In the genomic region with DNA sequence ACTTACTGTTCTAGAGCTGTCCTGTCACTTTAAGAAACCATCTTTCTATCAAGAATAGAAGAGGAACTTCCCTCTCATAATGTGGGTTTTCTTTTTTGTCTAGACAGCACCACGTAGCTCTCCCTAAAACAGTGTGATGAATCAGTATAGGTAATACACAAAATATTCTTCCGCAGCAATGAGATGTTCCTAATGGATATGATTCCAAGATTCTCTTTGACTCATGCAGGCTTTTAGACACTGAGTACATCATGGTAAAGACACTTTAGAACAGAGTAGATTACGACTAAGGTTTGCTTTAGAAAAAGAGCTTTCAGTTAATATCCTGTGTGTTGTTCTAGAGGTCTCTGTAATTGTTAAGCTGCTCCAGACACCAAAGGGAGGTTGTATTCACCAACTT, we compare ENCODE assay signal across 22 cellular contexts.
DNase-seq lines count a peak whose midpoint lies in the region; ATAC-seq, FAIRE-seq and TF ChIP-seq lines count a peak whose summit lies in the region.
"Had no signal": no experiment of that assay in that cellular context is flagged by ENCODE, and none has a peak within 500 bp of the region (broad histone marks: within the 10 kb centered on the region; RNA-seq: fewer than 3 reads in every experiment).

No MANE protein-coding gene starts in this region.

- H3K4me1 ChIP-seq in mammary epithelial cell (ENCODE audit: insufficient read depth, low read length): no peaks in the 10 kb centered on the region
- no peaks in the 10 kb centered on the region for H3K4me1 ChIP-seq in breast epithelium
- H3K4me1 ChIP-seq in keratinocyte (ENCODE audit: control insufficient read depth, extremely low read depth, insufficient read depth, low read length): peaks cover 5% of the 10 kb centered on the region
- H3K4me1 ChIP-seq in SJCRH30: no peaks in the 10 kb centered on the region
- H3K4me1 ChIP-seq: colonic mucosa had no signal

- H3K4me3 Mint-ChIP-seq in activated T-cell treated with anti-CD3 and anti-CD28 coated beads, Interleukin-2, amount 50 U/mL, for 4 hours: no peak overlapping the region
- H3K4me3 Mint-ChIP-seq: CD14-positive monocyte; natural killer cell; T-helper 2 cell treated with Interferon-gamma antibody and Interleukin-4, amounts not matched to agents 5 μg/mL and 100 μg/mL, for 36 hours had no signal

- H3K9me3 ChIP-seq in mammary epithelial cell (replicated peaks; ENCODE audit: insufficient read depth, low read length) (no peaks in the 10 kb centered on the region), breast epithelium (no peaks in the 10 kb centered on the region), keratinocyte (ENCODE audit: control insufficient read depth, low read depth, low read length) (no peaks in the 10 kb centered on the region), SJCRH30 (replicated peaks) (0 out of 2 replicates have a peak, but pooled peaks cover 2% of the 10 kb centered on the region)
- H3K9me3 ChIP-seq: colonic mucosa had no signal

- H3K9me1 ChIP-seq in keratinocyte (ENCODE audit: control insufficient read depth, extremely low read depth, insufficient read depth, low read length): no peaks in the 10 kb centered on the region

- dilution Hi-C loops in mammary epithelial cell (cut with HindIII; ENCODE audit: low sequenced_read_pairs): no loop called here
- dilution Hi-C loops in keratinocyte (cut with MboI; ENCODE audit: extremely low pct_ligation_motif_present, low sequenced_read_pairs): no loop called here

- TF ChIP-seq CTCF in mammary epithelial cell (conservative IDR thresholded peaks at IDR 0.05 in 1 of 2, IDR thresholded peaks at IDR 0.05 in 1 of 2; ENCODE audit: extremely low read depth in 1 of 2, insufficient read depth in 1 of 2, low read depth in 1 of 2, low read length in 2 of 2): no peak
- no peak for TF ChIP-seq CTCF in breast epithelium (IDR thresholded peaks at IDR 0.05)
- no peak for TF ChIP-seq CTCF in astrocyte of the cerebellum (IDR thresholded peaks at IDR 0.05; ENCODE audit: low read depth, low read length, missing control alignments)
- TF ChIP-seq CTCF in keratinocyte (optimal IDR thresholded peaks at IDR 0.05 in 1 of 3, IDR thresholded peaks at IDR 0.05 in 1 of 3, conservative IDR thresholded peaks at IDR 0.05 in 1 of 3; ENCODE audit: extremely low read depth in 1 of 3, insufficient read depth in 2 of 3, low read length in 3 of 3): no peak

- H3K27ac ChIP-seq in mammary epithelial cell (ENCODE audit: insufficient read depth, low read depth, low read length): no peak overlapping the region
- peak overlapping the region in 1 of 2 donors; percentile 55 for H3K27ac ChIP-seq in breast epithelium
- peak overlapping the region; percentile 38 for H3K27ac ChIP-seq in keratinocyte (ENCODE audit: control insufficient read depth, insufficient read depth, low read length)
- no peak overlapping the region for H3K27ac ChIP-seq in SJCRH30
- H3K27ac ChIP-seq: colonic mucosa had no signal

- no peak overlapping the region for H3K9ac ChIP-seq in mammary epithelial cell (ENCODE audit: insufficient read depth, low read length)
- H3K9ac ChIP-seq in keratinocyte (ENCODE audit: control insufficient read depth, extremely low read depth, insufficient read depth, low read length): no peak overlapping the region

- in situ Hi-C loops in mammary epithelial cell (cut with MboI; ENCODE audit: low sequenced_read_pairs in 2 of 2) (loop anchor here (5.0 to 25.0 kb wide), 4 partner anchors 223 to 425 kb away; no protein-coding TSS in a partner anchor), astrocyte of the cerebellum (cut with HindIII; ENCODE audit: low sequenced_read_pairs) (no loop called here)

- DNase-seq in mammary epithelial cell: peak; percentile 10
- no peak for DNase-seq in breast epithelium (ENCODE audit: low spot score in 2 of 2)
- peak; percentile 16 for DNase-seq in astrocyte of the cerebellum (ENCODE audit: low read depth)
- DNase-seq in keratinocyte (ENCODE audit: low read depth, low spot score): no peak
- DNase-seq in SJCRH30: no peak
- no peak for DNase-seq in activated T-cell treated with anti-CD3 and anti-CD28 coated beads, Interleukin-2, amount 50 U/mL, for 4 hours
- DNase-seq in activated gamma-delta T cell (lab: John Stamatoyannopoulos, UW): no peak
- DNase-seq: activated CD4-positive, CD25-positive, alpha-beta regulatory T cell treated with anti-CD3 and anti-CD28 coated beads, Interleukin-2, amount 50 U/mL, for 72 hours; activated gamma-delta T cell treated with Interleukin-2 at 50 U/mL for 16 hours; aorta; colonic mucosa; glutamatergic neuron; natural killer cell; NCI-H1694; stimulated activated naive CD4-positive, alpha-beta T cell; trophoblast cell had no signal

- intact Hi-C loops in mammary epithelial cell (cut with micrococcal nuclease) (no loop called here), breast epithelium (cut with DNase I; ENCODE audit: low total_unique reads) (no loop called here)

- ATAC-seq in activated T-cell treated with anti-CD3 and anti-CD28 coated beads, Interleukin-2, amount 50 U/mL, for 4 hours: no peak
- ATAC-seq in GM19463 (IDR thresholded peaks at IDR 0.05; ENCODE audit: unreplicated experiment): no peak
- ATAC-seq: natural killer cell had no signal

- H3K36me3 Mint-ChIP-seq in activated T-cell treated with anti-CD3 and anti-CD28 coated beads, Interleukin-2, amount 50 U/mL, for 4 hours (ENCODE audit: insufficient read depth): peaks cover 8% of the 10 kb centered on the region

- H4K20me1 ChIP-seq in mammary epithelial cell (ENCODE audit: insufficient read depth, low read length) (no peaks in the 10 kb centered on the region), keratinocyte (ENCODE audit: control insufficient read depth, extremely low read depth, insufficient read depth, low read length) (no peaks in the 10 kb centered on the region)

- CTCF ChIA-PET in mammary epithelial cell (lab: Charles Lee; ENCODE audit: low non-redundant PET): no interaction called here

- H3K4me3 ChIP-seq in mammary epithelial cell (replicated peaks in 1 of 3; ENCODE audit: insufficient read depth in 1 of 3, low read depth in 2 of 3, low read length in 3 of 3): no peak overlapping the region
- H3K4me3 ChIP-seq in breast epithelium: no peak overlapping the region
- H3K4me3 ChIP-seq in astrocyte of the cerebellum (ENCODE audit: low read depth, low read length): no peak overlapping the region
- no peak overlapping the region for H3K4me3 ChIP-seq in keratinocyte (ENCODE audit: control insufficient read depth in 2 of 3, extremely low read depth in 1 of 3, insufficient read depth in 2 of 3, low read depth in 1 of 3, low read length in 3 of 3)
- no peak overlapping the region for H3K4me3 ChIP-seq in SJCRH30
- H3K4me3 ChIP-seq: colonic mucosa, lung had no signal

- FAIRE-seq in keratinocyte (lab: Jason Lieb, UNC): peak; percentile 87
- FAIRE-seq: A204.1, HTR-8/SVneo had no signal

- no peaks in the 10 kb centered on the region for H3K4me1 Mint-ChIP-seq in activated T-cell treated with anti-CD3 and anti-CD28 coated beads, Interleukin-2, amount 50 U/mL, for 4 hours (ENCODE audit: low read depth)

- no peaks in the 10 kb centered on the region for H3K27me3 ChIP-seq in mammary epithelial cell (ENCODE audit: insufficient read depth, low read length)
- H3K27me3 ChIP-seq in breast epithelium: no peaks in the 10 kb centered on the region
- H3K27me3 ChIP-seq in keratinocyte (ENCODE audit: control insufficient read depth, extremely low read depth, insufficient read depth, low read length): no peaks in the 10 kb centered on the region
- no peaks in the 10 kb centered on the region for H3K27me3 ChIP-seq in SJCRH30
- H3K27me3 ChIP-seq: colonic mucosa had no signal

- 77% methylated on average over 3 of the region's 3 CpGs for WGBS in mammary epithelial cell (ENCODE audit: low coverage, missing lambda C conversion rate)

- TF ChIP-seq POLR2A in breast epithelium (IDR thresholded peaks at IDR 0.05): no peak

- no peaks in the 10 kb centered on the region for H3K9me3 Mint-ChIP-seq in activated T-cell treated with anti-CD3 and anti-CD28 coated beads, Interleukin-2, amount 50 U/mL, for 4 hours
- H3K9me3 Mint-ChIP-seq: CD14-positive monocyte; natural killer cell; T-helper 2 cell treated with Interferon-gamma antibody and Interleukin-4, amounts not matched to agents 5 μg/mL and 100 μg/mL, for 36 hours had no signal

- BruUV-seq in mammary epithelial cell (replicated peaks; lab: Mats Ljungman, UMichigan): no TSS peak

- H3K4me2 ChIP-seq in mammary epithelial cell (ENCODE audit: insufficient read depth, low read depth, low read length) (no peak overlapping the region), keratinocyte (ENCODE audit: control insufficient read depth, extremely low read depth, insufficient read depth, low read depth, low read length) (peak overlapping the region; percentile 49)

- H2AFZ ChIP-seq in mammary epithelial cell (ENCODE audit: low read depth, low read length) (no peak overlapping the region), keratinocyte (ENCODE audit: control insufficient read depth, low read length) (peak overlapping the region; percentile 52)

- no peaks in the 10 kb centered on the region for H3K27me3 Mint-ChIP-seq in activated T-cell treated with anti-CD3 and anti-CD28 coated beads, Interleukin-2, amount 50 U/mL, for 4 hours (ENCODE audit: low read depth)

- H3K36me3 ChIP-seq in mammary epithelial cell (ENCODE audit: insufficient read depth, low read length): no peaks in the 10 kb centered on the region
- H3K36me3 ChIP-seq in breast epithelium: no peaks in the 10 kb centered on the region
- H3K36me3 ChIP-seq in keratinocyte (ENCODE audit: control insufficient read depth in 2 of 2, extremely low read depth in 1 of 2, insufficient read depth in 2 of 2, low read length in 2 of 2): no peaks in the 10 kb centered on the region
- H3K36me3 ChIP-seq in SJCRH30: peaks cover 12% of the 10 kb centered on the region
- H3K36me3 ChIP-seq: colonic mucosa had no signal

- no peaks in the 10 kb centered on the region for H3K79me2 ChIP-seq in mammary epithelial cell (ENCODE audit: insufficient read depth, low read length)
- H3K79me2 ChIP-seq in keratinocyte (ENCODE audit: control insufficient read depth, insufficient read depth, low read length): no peaks in the 10 kb centered on the region

Comparison
In these comparisons a context has a peak if more than half of its experiments do, and no peak if none do; other contexts are left out.
1. DNase-seq: peak in mammary epithelial cell (single experiment) and astrocyte of the cerebellum (single experiment); none in breast epithelium (0 of 2), keratinocyte (single experiment), SJCRH30 (0 of 2), activated T-cell treated with anti-CD3 and anti-CD28 coated beads, Interleukin-2, amount 50 U/mL, for 4 hours (single experiment) and activated gamma-delta T cell (single experiment).